ENCODE assay signal across 10 cellular contexts in genomic region chr5:144265643-144266042, GRCh38.
"Had no signal": no experiment of that assay in that cellular context is flagged by ENCODE, and none has a peak within 500 bp of the region (broad histone marks: within the 10 kb centered on the region; RNA-seq: fewer than 3 reads in every experiment).

No MANE protein-coding gene starts in this region.

- DNase-seq: HFFc6, KG1 had no signal

- H3K4me1 ChIP-seq: HAP-1 had no signal

- FAIRE-seq: H1, H54, HTR-8/SVneo, K562 had no signal

- ATAC-seq: GM23338, HCT116, K562 had no signal

- H3K4me2 ChIP-seq: GM23338 had no signal

- H3K27ac Mint-ChIP-seq: GM23338, HFFc6 had no signal

- H3K4me3 ChIP-seq: GM23338, HAP-1, K562 had no signal

- H3K9me3 ChIP-seq: HAP-1 had no signal

- H3K36me3 ChIP-seq: HAP-1 had no signal

- H3K27ac ChIP-seq: HL-60 had no signal

- H3K9me3 Mint-ChIP-seq: HFFc6 had no signal

- H2AFZ ChIP-seq: GM23338 had no signal

- H3K4me3 Mint-ChIP-seq: GM23338, HFFc6 had no signal
